ENCODE assay signal across 7 cellular contexts in the genomic region with DNA sequence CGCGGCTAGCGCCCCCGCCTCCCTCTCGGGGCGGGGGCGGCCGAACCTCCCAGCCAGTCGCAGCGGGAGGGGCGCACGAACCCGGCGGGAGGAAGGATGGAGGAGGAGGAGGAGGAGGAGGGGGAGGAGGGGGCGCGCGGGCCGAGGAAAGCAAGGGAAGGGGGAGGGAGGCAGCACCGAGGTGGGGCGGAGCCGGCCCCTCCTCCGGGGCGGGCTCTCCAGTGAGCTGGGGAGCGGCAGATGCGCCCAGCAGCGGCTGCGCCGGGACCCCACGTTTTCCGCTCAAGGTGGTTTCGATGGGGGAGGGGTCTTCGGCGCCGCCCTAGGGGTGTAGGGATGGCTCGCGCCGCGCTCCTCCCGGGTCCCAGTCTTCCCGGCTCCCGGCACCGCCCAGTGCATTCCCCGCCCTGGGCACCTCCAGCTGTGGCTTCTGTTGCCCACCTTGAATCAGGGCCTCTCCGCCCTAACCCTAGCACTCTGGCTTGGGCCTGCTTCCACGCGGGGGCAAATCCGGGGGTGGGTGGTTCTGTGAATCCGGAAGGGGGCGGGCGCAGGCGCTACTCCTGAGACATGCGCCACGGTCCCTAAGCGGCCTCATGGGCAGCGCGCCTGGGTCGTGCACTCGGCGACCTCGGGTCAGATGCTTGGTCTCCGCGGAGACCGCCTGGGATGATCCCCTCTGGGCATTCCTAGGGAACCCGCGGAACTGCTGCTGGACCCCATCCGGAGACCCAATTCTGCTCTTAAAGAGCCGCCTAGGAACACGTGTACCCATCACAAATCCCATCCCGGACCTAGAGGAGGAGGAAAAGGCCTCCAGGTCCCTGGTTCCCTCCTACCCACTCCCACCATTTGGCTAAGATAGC. TPM values are rescaled to one million over a fixed set of nuclear protein-coding genes. Genes with fewer than 3 reads are reported as not detected.
DNase-seq lines count a peak whose midpoint lies in the region; ATAC-seq and TF ChIP-seq lines count a peak whose summit lies in the region.

A gene with protein sequence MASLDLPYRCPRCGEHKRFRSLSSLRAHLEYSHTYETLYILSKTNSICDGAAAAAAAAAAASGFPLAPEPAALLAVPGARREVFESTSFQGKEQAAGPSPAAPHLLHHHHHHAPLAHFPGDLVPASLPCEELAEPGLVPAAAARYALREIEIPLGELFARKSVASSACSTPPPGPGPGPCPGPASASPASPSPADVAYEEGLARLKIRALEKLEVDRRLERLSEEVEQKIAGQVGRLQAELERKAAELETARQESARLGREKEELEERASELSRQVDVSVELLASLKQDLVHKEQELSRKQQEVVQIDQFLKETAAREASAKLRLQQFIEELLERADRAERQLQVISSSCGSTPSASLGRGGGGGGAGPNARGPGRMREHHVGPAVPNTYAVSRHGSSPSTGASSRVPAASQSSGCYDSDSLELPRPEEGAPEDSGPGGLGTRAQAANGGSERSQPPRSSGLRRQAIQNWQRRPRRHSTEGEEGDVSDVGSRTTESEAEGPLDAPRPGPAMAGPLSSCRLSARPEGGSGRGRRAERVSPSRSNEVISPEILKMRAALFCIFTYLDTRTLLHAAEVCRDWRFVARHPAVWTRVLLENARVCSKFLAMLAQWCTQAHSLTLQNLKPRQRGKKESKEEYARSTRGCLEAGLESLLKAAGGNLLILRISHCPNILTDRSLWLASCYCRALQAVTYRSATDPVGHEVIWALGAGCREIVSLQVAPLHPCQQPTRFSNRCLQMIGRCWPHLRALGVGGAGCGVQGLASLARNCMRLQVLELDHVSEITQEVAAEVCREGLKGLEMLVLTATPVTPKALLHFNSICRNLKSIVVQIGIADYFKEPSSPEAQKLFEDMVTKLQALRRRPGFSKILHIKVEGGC (minus strand): TSS at position 183 of the 866 bp plus-strand sequence. CDS start 14,848 bp downstream, outside the sequence.

- 0 out of 2 replicates have a peak, but pooled peaks cover 4% of the 10 kb centered on the region for H3K36me3 Mint-ChIP-seq in HFFc6 (ENCODE audit: low read depth)

- H3K9me3 Mint-ChIP-seq in HFFc6 = no peaks in the 10 kb centered on the region

- DNase-seq in HFFc6 = no peak
- DNase-seq in NCI-H1105 treated with DMSO at 0.1 percent for 48 hours (lab: John Stamatoyannopoulos, UW) = peak; percentile 33
- peak in 36 of 61 donors; percentile 26 to 80 (median 54) for DNase-seq in caudate nucleus (lab: John Stamatoyannopoulos, UW)
- DNase-seq in lower lobe of right lung = peak; percentile 70
- peak; percentile 33 for DNase-seq in stimulated activated CD8-positive, alpha-beta memory T cell treated with anti-CD3 and anti-CD28 coated beads, Interleukin-15, amount 100 ng/mL, for 1 hour (ENCODE audit: low read depth)

- peaks cover 8% of the 10 kb centered on the region for H3K4me1 ChIP-seq in lower lobe of right lung

- H3K27me3 ChIP-seq in lower lobe of right lung (ENCODE audit: low read depth) = peaks cover 44% of the 10 kb centered on the region

- peaks cover 30% of the 10 kb centered on the region for H3K27me3 Mint-ChIP-seq in HFFc6 (ENCODE audit: insufficient read depth)

- H3K4me3 ChIP-seq in WI38 (ENCODE audit: low read depth, low read length) (peak within 1 kb of the TSS; percentile 63), lower lobe of right lung (peak within 1 kb of the TSS; percentile 69)

- intact Hi-C loops in lower lobe of right lung (cut with DNase I) = no loop called here

- ATAC-seq in GM18498 (IDR thresholded peaks at IDR 0.05; ENCODE audit: unreplicated experiment) (peak; percentile 83), lower lobe of right lung (peak; percentile 80 to 84)

- H3K9me3 ChIP-seq in lower lobe of right lung = no peaks in the 10 kb centered on the region

- H3K27ac Mint-ChIP-seq in HFFc6 = no peak within 1 kb of the TSS

- peak within 1 kb of the TSS; percentile 70 for H3K4me3 Mint-ChIP-seq in HFFc6

- TF ChIP-seq CTCF in HFFc6 (IDR thresholded peaks at IDR 0.05) (no peak), WI38 (IDR thresholded peaks at IDR 0.05; ENCODE audit: low read depth, low read length) (no peak), lower lobe of right lung (IDR thresholded peaks at IDR 0.05) (no peak)

- H3K27ac ChIP-seq in caudate nucleus (ENCODE audit: low read depth, low read length) (peak within 1 kb of the TSS; percentile 62), lower lobe of right lung (peak within 1 kb of the TSS; percentile 34)

- no peaks in the 10 kb centered on the region for H3K36me3 ChIP-seq in lower lobe of right lung

- H3K4me1 Mint-ChIP-seq in HFFc6 (ENCODE audit: low read depth) = no peaks in the 10 kb centered on the region

RNA-seq across cellular contexts. Expression of the gene that starts here (rescaled TPM):
- 1 to 10 TPM in 4 of 6 experiments, under 1 TPM in 2; 0.80 to 1.7 (median 1.4) TPM for total RNA-seq in HFFc6 (2021; fragmentation: NEBNext Ultra II Directional; extraction: Animal tissue kit (Norgen Biotek cat#: 25700))
- total RNA-seq in lower lobe of right lung = 2.9 TPM
